In genomic region chr4:111066447-111066846, GRCh38 we compare ENCODE assay signal across 26 cellular contexts.
DNase-seq lines count a peak whose midpoint lies in the region; ATAC-seq and TF ChIP-seq lines count a peak whose summit lies in the region.
"Had no signal": no experiment of that assay in that cellular context is flagged by ENCODE, and none has a peak within 500 bp of the region (broad histone marks: within the 10 kb centered on the region; RNA-seq: fewer than 3 reads in every experiment).

No MANE protein-coding gene starts in this region.

- no peak overlapping the region for H3K14ac ChIP-seq in IMR-90 (replicated peaks; ENCODE audit: low read depth, low read length)

- no peaks in the 10 kb centered on the region for H4K20me1 ChIP-seq in IMR-90 (ENCODE audit: insufficient read depth, low read length)

- no peaks in the 10 kb centered on the region for H3K9me3 Mint-ChIP-seq in mesothelial cell of epicardium
- H3K9me3 Mint-ChIP-seq: endodermal cell; memory B cell; naive B cell; stimulated activated effector memory CD8-positive, alpha-beta T cell treated with anti-CD3 and anti-CD28 coated beads, Interleukin-12 subunit alpha, Interleukin-12 subunit beta, amount 100 ng/mL, for 72 hours had no signal

- no peak overlapping the region for H2AFZ ChIP-seq in IMR-90 (replicated peaks; ENCODE audit: low read length, poor library complexity)

- peak overlapping the region; percentile 40 for H3K27ac Mint-ChIP-seq in mesothelial cell of epicardium
- H3K27ac Mint-ChIP-seq: activated naive CD4-positive, alpha-beta T cell treated with anti-CD3 and anti-CD28 coated beads for 36 hours; endodermal cell; memory B cell; naive B cell; stimulated activated effector memory CD8-positive, alpha-beta T cell treated with anti-CD3 and anti-CD28 coated beads, Interleukin-12 subunit alpha, Interleukin-12 subunit beta, amount 100 ng/mL, for 72 hours had no signal

- no peak overlapping the region for H3K9ac ChIP-seq in IMR-90 (ENCODE audit: low read depth, low read length)

- no peak overlapping the region for H2BK120ac ChIP-seq in IMR-90 (ENCODE audit: low read depth, low read length)

- no peak overlapping the region for H4K5ac ChIP-seq in IMR-90 (ENCODE audit: low read depth, low read length)

- no peak overlapping the region for H2BK15ac ChIP-seq in IMR-90 (ENCODE audit: low read depth, low read length)

- H3K9me1 ChIP-seq in IMR-90 (ENCODE audit: insufficient read depth, low read length): no peaks in the 10 kb centered on the region

- H3K23ac ChIP-seq in IMR-90 (ENCODE audit: low read depth, low read length): no peak overlapping the region

- H3K4ac ChIP-seq in IMR-90 (ENCODE audit: low read depth, low read length): no peak overlapping the region

- no peak overlapping the region for H2AK9ac ChIP-seq in IMR-90 (replicated peaks; ENCODE audit: low read depth, low read length, poor library complexity)

- POLR2A ChIA-PET in IMR-90 (lab: Charles Lee; ENCODE audit: unreplicated experiment): interaction anchor here (0.7 kb wide), 1 partner anchor 21 kb away, joined by 4 read pairs; no protein-coding TSS in a partner anchor

- H3K4me3 ChIP-seq in IMR-90 (ENCODE audit: insufficient read depth, low read depth, low read length) (no peak overlapping the region), epithelial cell of proximal tubule (ENCODE audit: low read depth, low read length) (no peak overlapping the region), thyroid gland (replicated peaks in 1 of 3) (no peak overlapping the region)
- H3K4me3 ChIP-seq: SK-N-MC, spleen had no signal

- H3K9me3 ChIP-seq in IMR-90 (ENCODE audit: control insufficient read depth, insufficient read depth, low read length) (no peaks in the 10 kb centered on the region), thyroid gland (no peaks in the 10 kb centered on the region)
- H3K9me3 ChIP-seq: spleen had no signal

- H3K4me1 Mint-ChIP-seq in mesothelial cell of epicardium: peaks cover 16% of the 10 kb centered on the region
- H3K4me1 Mint-ChIP-seq: memory B cell; naive B cell; stimulated activated effector memory CD8-positive, alpha-beta T cell treated with anti-CD3 and anti-CD28 coated beads, Interleukin-12 subunit alpha, Interleukin-12 subunit beta, amount 100 ng/mL, for 72 hours had no signal

- intact Hi-C loops in IMR-90 (cut with micrococcal nuclease) (no loop called here), thyroid gland (cut with DNase I) (no loop called here)

- CTCF ChIA-PET in IMR-90 (lab: Yijun Ruan, JAX): no interaction called here

- no peaks in the 10 kb centered on the region for H3K79me1 ChIP-seq in IMR-90 (ENCODE audit: low read depth in 1 of 2, low read length in 2 of 2)

- H2AK5ac ChIP-seq in IMR-90 (ENCODE audit: low read depth, low read length): no peak overlapping the region

- H3K4me3 Mint-ChIP-seq in mesothelial cell of epicardium: no peak overlapping the region
- H3K4me3 Mint-ChIP-seq: activated naive CD4-positive, alpha-beta T cell treated with anti-CD3 and anti-CD28 coated beads for 36 hours; endodermal cell; memory B cell; naive B cell; stimulated activated effector memory CD8-positive, alpha-beta T cell treated with anti-CD3 and anti-CD28 coated beads, Interleukin-12 subunit alpha, Interleukin-12 subunit beta, amount 100 ng/mL, for 72 hours had no signal

- no peak for TF ChIP-seq RAD21 in IMR-90 (IDR thresholded peaks at IDR 0.05; ENCODE audit: low read length)

- H3K36me3 ChIP-seq in IMR-90 (ENCODE audit: control insufficient read depth, insufficient read depth, low read length) (no peaks in the 10 kb centered on the region), thyroid gland (no peaks in the 10 kb centered on the region)
- H3K36me3 ChIP-seq: spleen had no signal

- TF ChIP-seq POLR2A in IMR-90 (IDR thresholded peaks at IDR 0.05; ENCODE audit: low read depth, low read length) (no peak), thyroid gland (IDR thresholded peaks at IDR 0.05) (no peak)

- dilution Hi-C loops in IMR-90 (cut with HindIII; ENCODE audit: low sequenced_read_pairs, unreplicated experiment): no loop called here

- DNase-seq in ACHN (peak; percentile 12), IMR-90 (peak; percentile 63), epithelial cell of proximal tubule (ENCODE audit: low read depth) (peak; percentile 20), mesothelial cell of epicardium (ENCODE audit: low spot score in 2 of 2, unreplicated experiment in 2 of 2) (no peak), T-helper 9 cell (no peak), thyroid gland (no peak), NCI-H1092 (lab: John Stamatoyannopoulos, UW) (no peak)
- DNase-seq: activated naive CD4-positive, alpha-beta T cell treated with anti-CD3 and anti-CD28 coated beads for 36 hours; C1 segment of cervical spinal cord; Calu3; caudate nucleus; KG1; left colon; naive B cell; NCI-H187; NCI-H2171 treated with DMSO at 0.1 percent for 48 hours; NCI-H526 treated with DMSO at 0.1 percent for 48 hours; occipital lobe; RPMI8226; spleen; stimulated activated CD4-positive, alpha-beta T cell treated with anti-CD3 and anti-CD28 coated beads, Interleukin-2, amount 100 ng/mL, for 48 hours had no signal

- no peak overlapping the region for H2BK20ac ChIP-seq in IMR-90 (ENCODE audit: low read depth, low read length)

- no peak overlapping the region for H3K18ac ChIP-seq in IMR-90 (ENCODE audit: low read depth, low read length)

- H3K4me1 ChIP-seq in IMR-90 (ENCODE audit: control insufficient read depth, insufficient read depth, low read length) (no peaks in the 10 kb centered on the region), thyroid gland (no peaks in the 10 kb centered on the region)
- H3K4me1 ChIP-seq: spleen had no signal

- no peak overlapping the region for H3K27ac ChIP-seq in IMR-90 (ENCODE audit: insufficient read depth, low read length)
- no peak overlapping the region for H3K27ac ChIP-seq in thyroid gland
- H3K27ac ChIP-seq: SK-N-MC, spleen had no signal

- no peak overlapping the region for H3K56ac ChIP-seq in IMR-90 (ENCODE audit: extremely low read depth, insufficient read depth, low read length)

- H4K91ac ChIP-seq in IMR-90 (ENCODE audit: insufficient read depth, low read depth, low read length): no peak overlapping the region

- no peak overlapping the region for H2BK5ac ChIP-seq in IMR-90 (ENCODE audit: low read depth, low read length, poor library complexity, severe bottlenecking)

- H3K27me3 ChIP-seq in IMR-90 (ENCODE audit: control insufficient read depth, insufficient read depth, low read length) (no peaks in the 10 kb centered on the region), thyroid gland (no peaks in the 10 kb centered on the region)
- H3K27me3 ChIP-seq: spleen had no signal

- in situ Hi-C loops in ACHN (cut with HindIII; ENCODE audit: low pct_ligation_motif_present, low pct_unique_long_range_greater_than_20kb, low sequenced_read_pairs) (no loop called here), IMR-90 (cut with MboI; ENCODE audit: low sequenced_read_pairs) (no loop called here)

- TF ChIP-seq CTCF in IMR-90 (conservative IDR thresholded peaks at IDR 0.05; ENCODE audit: low read depth, low read length): no peak
- no peak for TF ChIP-seq CTCF in epithelial cell of proximal tubule (conservative IDR thresholded peaks at IDR 0.05; ENCODE audit: low read depth, low read length)
- TF ChIP-seq CTCF in mesothelial cell of epicardium (IDR thresholded peaks at IDR 0.05; ENCODE audit: unreplicated experiment): no peak
- TF ChIP-seq CTCF in thyroid gland (IDR thresholded peaks at IDR 0.05): no peak

- ATAC-seq in IMR-90 (ENCODE audit: low read depth) (peak; percentile 62), GM21529 (IDR thresholded peaks at IDR 0.05; ENCODE audit: unreplicated experiment) (no peak)
- ATAC-seq: left colon; stimulated activated effector memory CD8-positive, alpha-beta T cell treated with anti-CD3 and anti-CD28 coated beads, Interleukin-12 subunit alpha, Interleukin-12 subunit beta, amount 100 ng/mL, for 72 hours had no signal

- BruUV-seq in IMR-90 (replicated peaks; lab: Mats Ljungman, UMichigan): no TSS peak

- no peaks in the 10 kb centered on the region for H3K27me3 Mint-ChIP-seq in mesothelial cell of epicardium (ENCODE audit: low read depth)
- H3K27me3 Mint-ChIP-seq: memory B cell, naive B cell had no signal

- no peaks in the 10 kb centered on the region for H3K36me3 Mint-ChIP-seq in mesothelial cell of epicardium
- H3K36me3 Mint-ChIP-seq: memory B cell; naive B cell; stimulated activated effector memory CD8-positive, alpha-beta T cell treated with anti-CD3 and anti-CD28 coated beads, Interleukin-12 subunit alpha, Interleukin-12 subunit beta, amount 100 ng/mL, for 72 hours had no signal

- no peak overlapping the region for H4K8ac ChIP-seq in IMR-90 (ENCODE audit: low read depth in 2 of 2, low read length in 2 of 2)

- H3K4me2 ChIP-seq in IMR-90 (ENCODE audit: low read depth, low read length): no peak overlapping the region

TF ChIP-seq in IMR-90, 13 proteins besides CTCF, POLR2A, EP300 and RAD21 (continues in another document):
- no peak for TF ChIP-seq USF2 (IDR thresholded peaks at IDR 0.05; ENCODE audit: low read depth, low read length)
- TF ChIP-seq MAZ (IDR thresholded peaks at IDR 0.05; ENCODE audit: borderline replicate concordance, low read depth, low read length): no peak
- TF ChIP-seq BHLHE40 (IDR thresholded peaks at IDR 0.05; ENCODE audit: low read depth, low read length): no peak
- TF ChIP-seq SMC3 (IDR thresholded peaks at IDR 0.05; ENCODE audit: low read depth, low read length): no peak
- no peak for TF ChIP-seq ELK1 (IDR thresholded peaks at IDR 0.05; ENCODE audit: borderline replicate concordance, low read depth, low read length)
- TF ChIP-seq MAFK (IDR thresholded peaks at IDR 0.05; ENCODE audit: low read depth, low read length): no peak
- no peak for TF ChIP-seq NFE2L2 (IDR thresholded peaks at IDR 0.05; ENCODE audit: low read depth, low read length)
- TF ChIP-seq MXI1 (IDR thresholded peaks at IDR 0.05; ENCODE audit: borderline replicate concordance, low read depth, low read length): no peak
- no peak for TF ChIP-seq RCOR1 (IDR thresholded peaks at IDR 0.05; ENCODE audit: insufficient replicate concordance, low read length)

Comparison
In these comparisons a context has a peak if more than half of its experiments do, and no peak if none do; other contexts are left out.
1. DNase-seq: peak in ACHN (single experiment), IMR-90 (single experiment) and epithelial cell of proximal tubule (single experiment); none in mesothelial cell of epicardium (0 of 2), T-helper 9 cell (single experiment), thyroid gland (0 of 2) and NCI-H1092 (single experiment).